Comparison of ENCODE assay signal across 1 cellular context in the genomic region with DNA sequence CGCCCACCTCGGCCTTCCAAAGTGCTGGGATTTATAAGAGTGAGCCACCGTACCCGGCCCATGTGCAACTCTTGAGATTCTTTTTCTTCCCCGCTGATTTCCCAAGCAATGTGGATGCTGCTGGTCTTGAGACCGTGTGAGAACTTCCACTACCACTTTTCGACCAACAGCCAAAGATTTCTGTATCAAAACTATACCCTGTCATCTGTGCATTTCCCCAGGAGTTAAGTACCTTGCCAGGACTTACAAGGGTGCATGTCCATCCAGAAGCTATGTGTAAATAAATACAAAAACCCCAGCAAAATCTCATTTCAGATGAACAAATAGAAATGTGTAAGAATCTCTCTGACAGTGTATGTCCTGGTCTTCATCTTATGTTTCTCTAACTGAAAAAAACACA.
TF ChIP-seq lines count a peak whose summit lies in the region.

No MANE protein-coding gene starts in this region.

TF ChIP-seq in GM23338, 12 proteins besides CTCF, POLR2A, EP300 and RAD21 (continued from another document):
- TF ChIP-seq ZNF462 (CRISPR knock-in tag; IDR thresholded peaks at IDR 0.05) (no peak), ZNF114 (CRISPR knock-in tag; IDR thresholded peaks at IDR 0.05) (no peak), EZH2 (IDR thresholded peaks at IDR 0.05; ENCODE audit: low read depth, unreplicated experiment) (no peak), POLR2AphosphoS5 (IDR thresholded peaks at IDR 0.05; ENCODE audit: low read depth) (no peak)
